18 cellular contexts compared by ENCODE assay signal in genomic region chr6:46469021-46469420, GRCh38. TPM values are rescaled to one million over a fixed set of nuclear protein-coding genes. Genes with fewer than 3 reads are reported as not detected.
"Had no signal": no experiment of that assay in that cellular context is flagged by ENCODE, and none has a peak within 500 bp of the region (broad histone marks: within the 10 kb centered on the region; RNA-seq: fewer than 3 reads in every experiment).

No MANE protein-coding gene starts in this region.

- H3K9me3 ChIP-seq: heart right ventricle, neutrophil, sigmoid colon had no signal

- H3K27ac Mint-ChIP-seq: activated naive CD4-positive, alpha-beta T cell treated with anti-CD3 and anti-CD28 coated beads, Interleukin-2, amount 50 U/mL, for 72 hours; mesothelial cell of epicardium; naive B cell; T-helper 17 cell had no signal

- H3K4me1 ChIP-seq: sigmoid colon had no signal

- H3K4me3 ChIP-seq: heart right ventricle, sigmoid colon had no signal

- DNase-seq: activated CD4-positive, alpha-beta T cell treated with anti-CD3 and anti-CD28 coated beads, Interleukin-2, amount 50 U/mL, for 1 hour; activated CD4-positive, CD25-positive, alpha-beta regulatory T cell; activated effector memory CD4-positive, alpha-beta T cell treated with Interleukin-2 at 50 U/mL for 16 hours; activated T-cell treated with anti-CD3 and anti-CD28 coated beads, Interleukin-2, amount 50 U/mL, for 1 hour; amygdala; brain microvascular endothelial cell; foreskin melanocyte; heart right ventricle; kidney; naive B cell; sigmoid colon; stimulated activated CD4-positive, alpha-beta T cell treated with anti-CD3 and anti-CD28 coated beads, Interleukin-12 subunit alpha, Interleukin-12 subunit beta, amount 100 ng/mL, for 4 hours; stimulated activated naive CD4-positive, alpha-beta T cell; T-helper 17 cell had no signal

- H3K27ac ChIP-seq: brain microvascular endothelial cell, neutrophil had no signal

- FAIRE-seq: kidney, TTC549 had no signal

- H3K36me3 Mint-ChIP-seq: activated naive CD4-positive, alpha-beta T cell treated with anti-CD3 and anti-CD28 coated beads, Interleukin-2, amount 50 U/mL, for 72 hours; mesothelial cell of epicardium; naive B cell had no signal

- H3K9me3 Mint-ChIP-seq: activated naive CD4-positive, alpha-beta T cell treated with anti-CD3 and anti-CD28 coated beads, Interleukin-2, amount 50 U/mL, for 72 hours had no signal

- H3K4me1 Mint-ChIP-seq: naive B cell, T-helper 17 cell had no signal

- H3K27me3 ChIP-seq: brain microvascular endothelial cell, heart right ventricle, neutrophil, sigmoid colon had no signal

- H3K4me3 Mint-ChIP-seq: mesothelial cell of epicardium, naive B cell, T-helper 17 cell had no signal

- H3K36me3 ChIP-seq: brain microvascular endothelial cell, heart right ventricle, neutrophil, sigmoid colon had no signal

- ATAC-seq: activated naive CD4-positive, alpha-beta T cell treated with anti-CD3 and anti-CD28 coated beads, Interleukin-2, amount 50 U/mL, for 72 hours; T-helper 17 cell had no signal

RNA-seq across cellular contexts. Expression of gene RCAN2, which starts 22.2 kb away (rescaled TPM):
- total RNA-seq: T-helper 17 cell had no signal
